18 cellular contexts compared by ENCODE assay signal in genomic region chr10:33189373-33189772, GRCh38.
A peak's percentile ranks its signal among the peaks of the same experiment; 100 is the strongest.
DNase-seq lines count a peak whose midpoint lies in the region; ATAC-seq and TF ChIP-seq lines count a peak whose summit lies in the region.
"Had no signal": no experiment of that assay in that cellular context is flagged by ENCODE, and none has a peak within 500 bp of the region (broad histone marks: within the 10 kb centered on the region; RNA-seq: fewer than 3 reads in every experiment).

No MANE protein-coding gene starts in this region.

- DNase-seq in epithelial cell of proximal tubule (ENCODE audit: low read depth) (peak; percentile 66), ecto neural progenitor cell (ENCODE audit: low spot score) (no peak)
- no peak for DNase-seq in activated CD8-positive, alpha-beta memory T cell treated with anti-CD3 and anti-CD28 coated beads, Interleukin-2, amount 10 ng/mL, durations not matched to agents 7 days and 5 days
- DNase-seq: DND-41, Karpas-422, NCI-H1048, NCI-H1694, NCI-H2081 treated with DMSO at 0.1 percent for 48 hours, NCI-H2227 treated with DMSO at 0.1 percent for 48 hours, NCI-H510A treated with DMSO at 0.1 percent for 48 hours, NCI-H774, SHP77 had no signal

- H3K9ac ChIP-seq in BLaER1 (no peak overlapping the region), neural cell (ENCODE audit: low read length) (no peak overlapping the region)

- H3F3A ChIP-seq in neural cell (ENCODE audit: insufficient read depth, low read length, poor library complexity, severe bottlenecking): no peaks in the 10 kb centered on the region

- H3K9me2 ChIP-seq in neural cell (ENCODE audit: insufficient read depth, low read length): no peaks in the 10 kb centered on the region

- H3K4me1 Mint-ChIP-seq in activated CD8-positive, alpha-beta memory T cell treated with anti-CD3 and anti-CD28 coated beads, Interleukin-2, amount 10 ng/mL, durations not matched to agents 7 days and 5 days: no peaks in the 10 kb centered on the region

- H3K4me2 ChIP-seq in BLaER1: peak overlapping the region; percentile 18; the same call in 1 of the 2 replicates
- peak overlapping the region; percentile 9 for H3K4me2 ChIP-seq in neural cell (ENCODE audit: low read length)

- ATAC-seq in HG02623 (IDR thresholded peaks at IDR 0.05; ENCODE audit: unreplicated experiment): no peak
- ATAC-seq in activated CD8-positive, alpha-beta memory T cell treated with anti-CD3 and anti-CD28 coated beads, Interleukin-2, amount 10 ng/mL, durations not matched to agents 7 days and 5 days: no peak

- H4K20me1 ChIP-seq in BLaER1: no peaks in the 10 kb centered on the region
- H4K20me1 ChIP-seq in neural cell (ENCODE audit: insufficient read depth): no peaks in the 10 kb centered on the region

- no peak overlapping the region for H3K4me3 Mint-ChIP-seq in activated CD8-positive, alpha-beta memory T cell treated with anti-CD3 and anti-CD28 coated beads, Interleukin-2, amount 10 ng/mL, durations not matched to agents 7 days and 5 days

- no peaks in the 10 kb centered on the region for H3K36me3 Mint-ChIP-seq in activated CD8-positive, alpha-beta memory T cell treated with anti-CD3 and anti-CD28 coated beads, Interleukin-2, amount 10 ng/mL, durations not matched to agents 7 days and 5 days

- peaks cover 15% of the 10 kb centered on the region for H3K27me3 Mint-ChIP-seq in activated CD8-positive, alpha-beta memory T cell treated with anti-CD3 and anti-CD28 coated beads, Interleukin-2, amount 10 ng/mL, durations not matched to agents 7 days and 5 days

- H3K36me3 ChIP-seq in BLaER1 (no peaks in the 10 kb centered on the region), neural cell (ENCODE audit: insufficient read depth, low read length) (no peaks in the 10 kb centered on the region)

- TF ChIP-seq RAD21 in Ishikawa (IDR thresholded peaks at IDR 0.05; ENCODE audit: low read depth) (no peak), neural cell (conservative IDR thresholded peaks at IDR 0.05) (no peak)

- no peak for TF ChIP-seq EP300 in Ishikawa (IDR thresholded peaks at IDR 0.05; ENCODE audit: borderline replicate concordance)
- TF ChIP-seq EP300 in neural cell (conservative IDR thresholded peaks at IDR 0.05; ENCODE audit: poor library complexity, severe bottlenecking): no peak

- H3K4me1 ChIP-seq in BLaER1: peaks cover 26% of the 10 kb centered on the region

- H3K79me2 ChIP-seq in neural cell (replicated peaks; ENCODE audit: insufficient read depth, low read length): no peaks in the 10 kb centered on the region

- H3K27ac Mint-ChIP-seq in activated CD8-positive, alpha-beta memory T cell treated with anti-CD3 and anti-CD28 coated beads, Interleukin-2, amount 10 ng/mL, durations not matched to agents 7 days and 5 days: no peak overlapping the region

- H3K27me3 ChIP-seq in BLaER1: no peaks in the 10 kb centered on the region
- H3K27me3 ChIP-seq in neural cell (ENCODE audit: insufficient read depth, low read depth, low read length): no peaks in the 10 kb centered on the region

- CTCF ChIA-PET in activated CD8-positive, alpha-beta memory T cell treated with anti-CD3 and anti-CD28 coated beads, Interleukin-2, amount 10 ng/mL, durations not matched to agents 7 days and 5 days (lab: Charles Lee): no interaction called here

- no peaks in the 10 kb centered on the region for H3K9me3 ChIP-seq in BLaER1
- no peaks in the 10 kb centered on the region for H3K9me3 ChIP-seq in neural cell (ENCODE audit: low read length)

- H3K9me3 Mint-ChIP-seq in activated CD8-positive, alpha-beta memory T cell treated with anti-CD3 and anti-CD28 coated beads, Interleukin-2, amount 10 ng/mL, durations not matched to agents 7 days and 5 days (ENCODE audit: low read depth): no peaks in the 10 kb centered on the region

- H3K27ac ChIP-seq in BLaER1: no peak overlapping the region
- peak overlapping the region; percentile 30 for H3K27ac ChIP-seq in neural cell (ENCODE audit: low read length)
- H3K27ac ChIP-seq: C4-2B, SK-N-MC had no signal

- no peak overlapping the region for H3K4me3 ChIP-seq in BLaER1
- no peak overlapping the region for H3K4me3 ChIP-seq in epithelial cell of proximal tubule (ENCODE audit: low read depth, low read length)
- H3K4me3 ChIP-seq in neural cell (ENCODE audit: low read length): no peak overlapping the region
- H3K4me3 ChIP-seq: SK-N-MC had no signal

- H2AFZ ChIP-seq in neural cell (ENCODE audit: low read depth, low read length): no peak overlapping the region

- TF ChIP-seq CTCF in epithelial cell of proximal tubule (conservative IDR thresholded peaks at IDR 0.05; ENCODE audit: low read depth, low read length): no peak
- no peak for TF ChIP-seq CTCF in neural cell (IDR thresholded peaks at IDR 0.05; ENCODE audit: poor library complexity, severe bottlenecking)

TF ChIP-seq in Ishikawa, 13 proteins besides CTCF, POLR2A, EP300 and RAD21:
- TF ChIP-seq TCF12 (IDR thresholded peaks at IDR 0.05; ENCODE audit: low read depth) (no peak), NFIC (IDR thresholded peaks at IDR 0.05) (no peak), TEAD4 (IDR thresholded peaks at IDR 0.05) (0 out of 2 replicates have a peak, but pooled peaks have one; percentile 5)
TF ChIP-seq in Ishikawa: peak in this region for 1.

TF ChIP-seq in neural cell, 6 proteins besides CTCF, POLR2A, EP300 and RAD21:
- TF ChIP-seq TAF1 (IDR thresholded peaks at IDR 0.05; ENCODE audit: low read depth): no peak
- no peak for TF ChIP-seq POLR2AphosphoS5 (IDR thresholded peaks at IDR 0.05)
- no peak for TF ChIP-seq EZH2 (IDR thresholded peaks at IDR 0.05; ENCODE audit: borderline replicate concordance, insufficient read depth, low read length, poor library complexity, severe bottlenecking)
